In the genomic region with DNA sequence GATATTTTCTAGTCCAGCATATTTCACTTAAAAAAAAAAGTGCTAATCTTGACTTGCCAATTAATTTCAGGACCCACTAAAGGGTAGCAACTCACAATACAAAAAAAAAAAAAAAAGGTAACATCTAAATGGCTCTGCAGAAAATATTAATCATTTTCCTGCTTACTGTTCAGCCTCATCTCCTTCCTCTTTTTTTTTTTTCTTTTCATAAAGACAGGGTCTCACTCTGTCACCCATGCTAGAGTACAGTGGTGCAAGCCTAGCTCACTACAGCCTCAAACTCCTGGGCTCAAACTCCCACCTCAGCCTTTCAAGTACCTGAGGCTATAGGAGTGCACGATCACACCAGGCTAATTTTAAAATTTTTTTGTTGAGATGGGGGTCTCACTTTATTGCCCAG, we compare ENCODE assay signal across 28 cellular contexts.
"Had no signal": no experiment of that assay in that cellular context is flagged by ENCODE, and none has a peak within 500 bp of the region (broad histone marks: within the 10 kb centered on the region; RNA-seq: fewer than 3 reads in every experiment).

No MANE protein-coding gene starts in this region.

- H3K9me3 ChIP-seq: gastrocnemius medialis, mucosa of descending colon, right lobe of liver, testis, tibial artery had no signal

- H2AFZ ChIP-seq: neural progenitor cell, parathyroid adenoma had no signal

- H3K4me2 ChIP-seq: neural progenitor cell had no signal

- H3K27me3 ChIP-seq: gastrocnemius medialis, neural progenitor cell, right lobe of liver, testis, tibial artery had no signal

- H3K4me1 ChIP-seq: neural progenitor cell, parathyroid adenoma, right lobe of liver, testis, tibial artery had no signal

- H3K36me3 ChIP-seq: right lobe of liver had no signal

- H3K4me3 ChIP-seq: gastrocnemius medialis, lung, mucosa of descending colon, neural progenitor cell, right lobe of liver, testis, tibial artery had no signal

- DNase-seq: effector CD8-positive, alpha-beta T cell; endodermal cell; foreskin fibroblast; gastrocnemius medialis; head of caudate nucleus; kidney; mesenchymal stem cell; mucosa of descending colon; naive thymus-derived CD4-positive, alpha-beta T cell; right lobe of liver; small intestine; stimulated activated CD4-positive, alpha-beta T cell treated with anti-CD3 and anti-CD28 coated beads, Interleukin-15, amount 100 ng/mL, for 24 hours; stimulated activated CD4-positive, alpha-beta T cell treated with anti-CD3 and anti-CD28 coated beads, Interleukin-2, amount 100 ng/mL, for 48 hours; stimulated activated naive CD8-positive, alpha-beta T cell treated with anti-CD3 and anti-CD28 coated beads, Interleukin-15, Interleukin-2, amounts not matched to agents 100 U/mL and 50 U/mL, for 24 hours; substantia nigra; testis; tibial artery had no signal

- ATAC-seq: esophagus mucosa; gastrocnemius medialis; left lobe of liver; mucosa of descending colon; naive thymus-derived CD4-positive, alpha-beta T cell; right lobe of liver; stimulated activated naive CD8-positive, alpha-beta T cell treated with anti-CD3 and anti-CD28 coated beads, Interleukin-15, Interleukin-2, amounts not matched to agents 100 U/mL and 50 U/mL, for 24 hours had no signal

- H3K27ac ChIP-seq: epithelial cell of prostate, gastrocnemius medialis, neural progenitor cell, parathyroid adenoma, right lobe of liver, testis, tibial artery had no signal

- H3K4me3 Mint-ChIP-seq: dendritic cell treated with granulocyte-macrophage colony-stimulating factor and Interleukin-4, amounts not matched to agents 40 ng/mL and 50 ng/mL, for 4 days; endodermal cell; mesothelial cell of epicardium; naive thymus-derived CD4-positive, alpha-beta T cell; nephron; neural progenitor cell; type B pancreatic cell had no signal

- H3K27ac Mint-ChIP-seq: dendritic cell treated with granulocyte-macrophage colony-stimulating factor and Interleukin-4, amounts not matched to agents 40 ng/mL and 50 ng/mL, for 4 days; endodermal cell; mesothelial cell of epicardium; nephron; neural progenitor cell; type B pancreatic cell had no signal

- H3K9me3 Mint-ChIP-seq: dendritic cell treated with granulocyte-macrophage colony-stimulating factor and Interleukin-4, amounts not matched to agents 40 ng/mL and 50 ng/mL, for 4 days; endodermal cell; mesothelial cell of epicardium; naive thymus-derived CD4-positive, alpha-beta T cell; nephron; neural progenitor cell; type B pancreatic cell had no signal

- H3K9ac ChIP-seq: neural progenitor cell, parathyroid adenoma had no signal

- H3K27me3 Mint-ChIP-seq: dendritic cell treated with granulocyte-macrophage colony-stimulating factor and Interleukin-4, amounts not matched to agents 40 ng/mL and 50 ng/mL, for 4 days; naive thymus-derived CD4-positive, alpha-beta T cell; progenitor cell of endocrine pancreas; type B pancreatic cell had no signal

- H3K79me2 ChIP-seq: parathyroid adenoma had no signal

- H3K36me3 Mint-ChIP-seq: neural progenitor cell, type B pancreatic cell had no signal

- H3K4me1 Mint-ChIP-seq: endodermal cell, mesothelial cell of epicardium, neural progenitor cell had no signal
